8 cellular contexts compared by ENCODE assay signal in genomic region chr17:44219126-44219635, GRCh38. TPM values are rescaled to one million over a fixed set of nuclear protein-coding genes. Genes with fewer than 3 reads are reported as not detected.
A peak's percentile ranks its signal among the peaks of the same experiment; 100 is the strongest.
DNase-seq lines count a peak whose midpoint lies in the region; ATAC-seq and TF ChIP-seq lines count a peak whose summit lies in the region.

No MANE protein-coding gene starts in this region.

- in situ Hi-C loops in astrocyte of the spinal cord (cut with HindIII; ENCODE audit: low sequenced_read_pairs) = no loop called here

- H3F3A ChIP-seq in DOHH2 (ENCODE audit: control insufficient read depth, insufficient read depth) (peaks cover 28% of the 10 kb centered on the region), smooth muscle cell (ENCODE audit: low read depth) (peaks cover 4% of the 10 kb centered on the region)

- H3K4me1 ChIP-seq in DOHH2 (ENCODE audit: control insufficient read depth, low read length) (peaks cover 44% of the 10 kb centered on the region), HUES6 (ENCODE audit: control insufficient read depth, insufficient read depth, low read length) (peaks cover 18% of the 10 kb centered on the region), smooth muscle cell (ENCODE audit: low read depth) (no peaks in the 10 kb centered on the region)

- peaks cover 13% of the 10 kb centered on the region for H3K36me3 Mint-ChIP-seq in T-helper 17 cell (ENCODE audit: low read depth)

- H3K4me3 Mint-ChIP-seq in T-helper 17 cell = peak overlapping the region; percentile 39

- H3K9me3 ChIP-seq in DOHH2 (ENCODE audit: control insufficient read depth, insufficient read depth, low read length) = no peaks in the 10 kb centered on the region
- no peaks in the 10 kb centered on the region for H3K9me3 ChIP-seq in HUES6 (ENCODE audit: control insufficient read depth, insufficient read depth, low read depth, low read length)
- no peaks in the 10 kb centered on the region for H3K9me3 ChIP-seq in T-helper 17 cell (ENCODE audit: control insufficient read depth, low read length, poor library complexity, severe bottlenecking)
- H3K9me3 ChIP-seq in smooth muscle cell (replicated peaks; ENCODE audit: low read depth) = no peaks in the 10 kb centered on the region

- no peak overlapping the region for H3K27ac Mint-ChIP-seq in T-helper 17 cell

- peaks cover 47% of the 10 kb centered on the region for H3K36me3 ChIP-seq in DOHH2 (ENCODE audit: control insufficient read depth, low read length)
- peaks cover 31% of the 10 kb centered on the region for H3K36me3 ChIP-seq in HUES6 (ENCODE audit: control insufficient read depth, insufficient read depth, low read length)
- H3K36me3 ChIP-seq in smooth muscle cell (ENCODE audit: low read depth) = no peaks in the 10 kb centered on the region

- peak overlapping the region; percentile 82 for H3K27ac ChIP-seq in DOHH2 (ENCODE audit: low read depth, low read length)
- peak overlapping the region; percentile 94; the same call in 1 of the 2 replicates for H3K27ac ChIP-seq in HUES6 (ENCODE audit: low read depth, low read length)
- peak overlapping the region; percentile 89 for H3K27ac ChIP-seq in smooth muscle cell (ENCODE audit: low read depth)

- H3K4me1 Mint-ChIP-seq in T-helper 17 cell = peaks cover 44% of the 10 kb centered on the region

- peak overlapping the region; percentile 78 for H3K4me3 ChIP-seq in DOHH2 (ENCODE audit: low read length)
- H3K4me3 ChIP-seq in HUES6 (ENCODE audit: low read depth, low read length) = peak overlapping the region; percentile 80
- peak overlapping the region; percentile 81 for H3K4me3 ChIP-seq in astrocyte of the spinal cord (ENCODE audit: low read depth, low read length)
- peak overlapping the region; percentile 99 for H3K4me3 ChIP-seq in smooth muscle cell

- no peak for TF ChIP-seq CTCF in DOHH2 (IDR thresholded peaks at IDR 0.05; ENCODE audit: low read depth, low read length, poor library complexity, severe bottlenecking)
- TF ChIP-seq CTCF in astrocyte of the spinal cord (IDR thresholded peaks at IDR 0.05; ENCODE audit: low read depth, low read length) = peak; percentile 34
- peak; percentile 39 for TF ChIP-seq CTCF in smooth muscle cell (IDR thresholded peaks at IDR 0.05; ENCODE audit: borderline replicate concordance, insufficient read depth, poor library complexity, severe bottlenecking)

- no peaks in the 10 kb centered on the region for H3K9me2 ChIP-seq in DOHH2 (replicated peaks; ENCODE audit: control insufficient read depth, low read length)

- WGBS in smooth muscle cell (ENCODE audit: low lambda C conversion rate) = 3% methylated on average over 41 of the region's 79 CpGs

- H3K79me2 ChIP-seq in DOHH2 (ENCODE audit: control insufficient read depth, low read length) (peaks cover 67% of the 10 kb centered on the region), smooth muscle cell (ENCODE audit: low read depth) (peaks cover 27% of the 10 kb centered on the region)

- no peak overlapping the region for H2AFZ ChIP-seq in smooth muscle cell (ENCODE audit: low read depth)

- no peaks in the 10 kb centered on the region for H3K27me3 Mint-ChIP-seq in T-helper 17 cell

- peak overlapping the region; percentile 98 for H3K9ac ChIP-seq in HUES6 (ENCODE audit: low read length)
- H3K9ac ChIP-seq in smooth muscle cell (ENCODE audit: low read depth) = peak overlapping the region; percentile 80

- DNase-seq in T-helper 17 cell = peak; percentile 65 to 67 (median 65)
- DNase-seq in astrocyte of the spinal cord (ENCODE audit: low read depth, low spot score) = peak; percentile 59
- peak; percentile 56 for DNase-seq in iPS-NIHi7 (ENCODE audit: extremely low spot score)
- no peak for DNase-seq in smooth muscle cell (lab: John Stamatoyannopoulos, UW; ENCODE audit: unreplicated experiment)

- peak overlapping the region; percentile 45; the same call in 1 of the 2 replicates for H3K4me2 ChIP-seq in DOHH2 (ENCODE audit: low read length)
- peak overlapping the region; percentile 96 for H3K4me2 ChIP-seq in smooth muscle cell

- H3K27me3 ChIP-seq in DOHH2 (ENCODE audit: control insufficient read depth, low read length) (no peaks in the 10 kb centered on the region), HUES6 (ENCODE audit: control insufficient read depth, insufficient read depth, low read length) (no peaks in the 10 kb centered on the region), smooth muscle cell (ENCODE audit: low read depth) (no peaks in the 10 kb centered on the region)

- H4K20me1 ChIP-seq in DOHH2 (ENCODE audit: control insufficient read depth, insufficient read depth, low read depth, low read length) (no peaks in the 10 kb centered on the region), smooth muscle cell (ENCODE audit: low read depth) (peaks cover 30% of the 10 kb centered on the region)

- peak; percentile 28 for ATAC-seq in GM21360 (IDR thresholded peaks at IDR 0.05; ENCODE audit: unreplicated experiment)
- peak; percentile 59 for ATAC-seq in T-helper 17 cell
- no peak for ATAC-seq in GM19395 (IDR thresholded peaks at IDR 0.05; ENCODE audit: unreplicated experiment)

RNA-seq across cellular contexts. Expression of gene UBTF, which starts 0.3 kb away (rescaled TPM):
- total RNA-seq in T-helper 17 cell (100 to 1,000 TPM; 121 to 140 TPM), smooth muscle cell (18.2 and 28.4 TPM in 2 replicates)
- 22.1 and 29.2 TPM in 2 replicates for polyA plus RNA-seq in smooth muscle cell

RNA-seq across cellular contexts. Expression of gene ATXN7L3, which starts 19.5 kb away (rescaled TPM):
- total RNA-seq in T-helper 17 cell (10 to 100 TPM; 97.1 to 97.5 TPM), smooth muscle cell (54.0 and 61.1 TPM in 2 replicates)
- polyA plus RNA-seq in smooth muscle cell = 24.3 and 29.1 TPM in 2 replicates

RNA-seq across cellular contexts. Expression of gene TMUB2, which starts 32.4 kb away (rescaled TPM):
- 10 to 100 TPM; 52.2 to 53.1 TPM for total RNA-seq in T-helper 17 cell
- total RNA-seq in smooth muscle cell = 26.4 and 28.5 TPM in 2 replicates
- 35.8 and 39.2 TPM in 2 replicates for polyA plus RNA-seq in smooth muscle cell

RNA-seq across cellular contexts. Expression of gene ASB16, which starts 48.7 kb away (rescaled TPM):
- not detected for total RNA-seq in T-helper 17 cell
- 0.09 TPM in 1 of 2 replicates, not detected in the other for total RNA-seq in smooth muscle cell
- polyA plus RNA-seq in smooth muscle cell = 0.28 and 0.35 TPM in 2 replicates

RNA-seq across cellular contexts. Expression of gene SLC4A1, which starts 48.8 kb away (rescaled TPM):
- not detected for total RNA-seq in T-helper 17 cell
- not detected in 2 replicates for total RNA-seq in smooth muscle cell
- not detected in 2 replicates for polyA plus RNA-seq in smooth muscle cell
